In genomic region chr20:37161830-37162549, GRCh38 we compare ENCODE assay signal across 19 cellular contexts.
"Had no signal": no experiment of that assay in that cellular context is flagged by ENCODE, and none has a peak within 500 bp of the region (broad histone marks: within the 10 kb centered on the region; RNA-seq: fewer than 3 reads in every experiment).

No MANE protein-coding gene starts in this region.

- H3K36me3 Mint-ChIP-seq: activated naive CD8-positive, alpha-beta T cell treated with anti-CD3 and anti-CD28 coated beads for 36 hours; memory B cell had no signal

- H3K9me3 Mint-ChIP-seq: activated naive CD8-positive, alpha-beta T cell treated with anti-CD3 and anti-CD28 coated beads for 36 hours; endodermal cell; memory B cell; naive thymus-derived CD4-positive, alpha-beta T cell had no signal

- H3K27ac Mint-ChIP-seq: activated naive CD8-positive, alpha-beta T cell treated with anti-CD3 and anti-CD28 coated beads for 36 hours; endodermal cell; memory B cell; naive thymus-derived CD4-positive, alpha-beta T cell had no signal

- DNase-seq: activated CD4-positive, alpha-beta T cell treated with anti-CD3 and anti-CD28 coated beads, Interleukin-2, amount 50 U/mL, for 4 hours; activated naive CD4-positive, alpha-beta T cell; activated naive CD8-positive, alpha-beta T cell treated with anti-CD3 and anti-CD28 coated beads for 36 hours; amniotic stem cell; endodermal cell; gastrocnemius medialis; heart left ventricle; left ventricle myocardium inferior; naive thymus-derived CD4-positive, alpha-beta T cell; stimulated activated CD4-positive, alpha-beta T cell treated with anti-CD3 and anti-CD28 coated beads, Interleukin-2, amount 100 ng/mL, for 24 hours; stimulated activated naive CD8-positive, alpha-beta T cell treated with anti-CD3 and anti-CD28 coated beads, Interleukin-15, Interleukin-2, amounts not matched to agents 100 U/mL and 50 U/mL, for 24 hours; substantia nigra; T-helper 1 cell; tibial artery had no signal

- H3K9me3 ChIP-seq: gastrocnemius medialis, heart left ventricle, left ventricle myocardium inferior, prostate gland, right atrium auricular region, tibial artery had no signal

- H3K4me1 Mint-ChIP-seq: endodermal cell; memory B cell; naive thymus-derived CD4-positive, alpha-beta T cell had no signal

- H3K27me3 ChIP-seq: cardiac muscle cell, gastrocnemius medialis, heart left ventricle, right atrium auricular region, tibial artery had no signal

- H3K27ac ChIP-seq: cardiac muscle cell, epithelial cell of prostate, gastrocnemius medialis, heart left ventricle, left ventricle myocardium inferior, prostate gland, right atrium auricular region, tibial artery had no signal

- H3K4me1 ChIP-seq: gastrocnemius medialis, heart left ventricle, left ventricle myocardium inferior, prostate gland, right atrium auricular region, tibial artery had no signal

- H3K36me3 ChIP-seq: cardiac muscle cell, prostate gland, right atrium auricular region had no signal

- H3K4me3 ChIP-seq: cardiac muscle cell, gastrocnemius medialis, heart left ventricle, left ventricle myocardium inferior, prostate gland, right atrium auricular region, tibial artery had no signal

- ATAC-seq: gastrocnemius medialis; heart left ventricle; naive thymus-derived CD4-positive, alpha-beta T cell; stimulated activated naive CD8-positive, alpha-beta T cell treated with anti-CD3 and anti-CD28 coated beads, Interleukin-15, Interleukin-2, amounts not matched to agents 100 U/mL and 50 U/mL, for 24 hours had no signal

- H3K4me3 Mint-ChIP-seq: activated naive CD8-positive, alpha-beta T cell treated with anti-CD3 and anti-CD28 coated beads for 36 hours; endodermal cell; memory B cell had no signal

- H3K27me3 Mint-ChIP-seq: activated naive CD8-positive, alpha-beta T cell treated with anti-CD3 and anti-CD28 coated beads for 36 hours; memory B cell had no signal
